In the genomic region with DNA sequence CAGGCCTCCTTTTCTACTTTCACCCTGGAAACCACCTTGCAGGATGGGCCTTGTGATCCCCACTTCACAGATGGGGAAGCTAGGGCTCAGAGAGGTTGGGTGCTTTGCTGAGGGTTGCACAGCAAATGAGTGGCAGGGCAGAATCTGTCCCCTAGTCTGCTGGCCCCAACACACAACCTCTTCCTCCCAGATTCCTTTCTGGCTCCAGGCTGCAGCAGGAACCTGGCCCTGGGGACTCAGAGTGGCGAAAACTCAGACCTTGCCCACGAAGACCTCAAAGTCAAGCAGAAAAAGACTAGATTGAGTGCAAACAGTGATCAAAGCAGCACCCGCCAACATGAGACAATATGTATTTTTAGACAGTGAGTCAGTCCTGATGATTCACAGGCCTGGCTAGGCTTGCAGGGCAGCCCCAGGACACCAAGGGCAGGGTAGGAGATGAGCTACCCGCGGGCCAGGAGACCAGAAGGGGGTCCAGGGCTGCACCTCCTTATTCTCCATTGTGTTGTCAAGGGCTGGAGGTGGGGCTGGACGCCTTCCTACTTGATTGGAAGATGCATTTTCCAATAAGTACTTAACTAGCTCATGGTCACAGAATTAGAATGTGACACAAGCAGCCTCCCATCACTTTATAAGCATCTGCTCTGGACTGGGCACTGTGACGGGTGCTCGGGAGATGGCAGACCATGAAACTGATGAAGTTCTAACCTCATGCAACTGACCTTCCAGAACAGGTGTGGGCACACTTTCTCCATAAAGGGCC, we compare ENCODE assay signal across 1 cellular context.
TF ChIP-seq lines count a peak whose summit lies in the region.

No MANE protein-coding gene starts in this region.

TF ChIP-seq in HepG2, 621 proteins besides CTCF, POLR2A, EP300 and RAD21 (continued from another document and continues in another):
- TF ChIP-seq, protein P1, sequence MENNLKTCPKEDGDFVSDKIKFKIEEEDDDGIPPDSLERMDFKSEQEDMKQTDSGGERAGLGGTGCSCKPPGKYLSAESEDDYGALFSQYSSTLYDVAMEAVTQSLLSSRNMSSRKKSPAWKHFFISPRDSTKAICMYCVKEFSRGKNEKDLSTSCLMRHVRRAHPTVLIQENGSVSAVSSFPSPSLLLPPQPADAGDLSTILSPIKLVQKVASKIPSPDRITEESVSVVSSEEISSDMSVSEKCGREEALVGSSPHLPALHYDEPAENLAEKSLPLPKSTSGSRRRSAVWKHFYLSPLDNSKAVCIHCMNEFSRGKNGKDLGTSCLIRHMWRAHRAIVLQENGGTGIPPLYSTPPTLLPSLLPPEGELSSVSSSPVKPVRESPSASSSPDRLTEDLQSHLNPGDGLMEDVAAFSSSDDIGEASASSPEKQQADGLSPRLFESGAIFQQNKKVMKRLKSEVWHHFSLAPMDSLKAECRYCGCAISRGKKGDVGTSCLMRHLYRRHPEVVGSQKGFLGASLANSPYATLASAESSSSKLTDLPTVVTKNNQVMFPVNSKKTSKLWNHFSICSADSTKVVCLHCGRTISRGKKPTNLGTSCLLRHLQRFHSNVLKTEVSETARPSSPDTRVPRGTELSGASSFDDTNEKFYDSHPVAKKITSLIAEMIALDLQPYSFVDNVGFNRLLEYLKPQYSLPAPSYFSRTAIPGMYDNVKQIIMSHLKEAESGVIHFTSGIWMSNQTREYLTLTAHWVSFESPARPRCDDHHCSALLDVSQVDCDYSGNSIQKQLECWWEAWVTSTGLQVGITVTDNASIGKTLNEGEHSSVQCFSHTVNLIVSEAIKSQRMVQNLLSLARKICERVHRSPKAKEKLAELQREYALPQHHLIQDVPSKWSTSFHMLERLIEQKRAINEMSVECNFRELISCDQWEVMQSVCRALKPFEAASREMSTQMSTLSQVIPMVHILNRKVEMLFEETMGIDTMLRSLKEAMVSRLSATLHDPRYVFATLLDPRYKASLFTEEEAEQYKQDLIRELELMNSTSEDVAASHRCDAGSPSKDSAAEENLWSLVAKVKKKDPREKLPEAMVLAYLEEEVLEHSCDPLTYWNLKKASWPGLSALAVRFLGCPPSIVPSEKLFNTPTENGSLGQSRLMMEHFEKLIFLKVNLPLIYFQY (CRISPR knock-in tag; IDR thresholded peaks at IDR 0.05; ENCODE audit: borderline replicate concordance) = no peak
- peak; percentile 92 for TF ChIP-seq JUN (CRISPR knock-in tag; IDR thresholded peaks at IDR 0.05)
- TF ChIP-seq STAG1 (CRISPR knock-in tag; IDR thresholded peaks at IDR 0.05) = no peak
- TF ChIP-seq ZNF292 (CRISPR knock-in tag; IDR thresholded peaks at IDR 0.05; ENCODE audit: borderline replicate concordance, low read depth) = peak; percentile 30; the same call in 1 of the 2 replicates
- TF ChIP-seq ZNF782 (CRISPR knock-in tag; IDR thresholded peaks at IDR 0.05; ENCODE audit: borderline replicate concordance) = no peak
- no peak for TF ChIP-seq ZMAT3 (CRISPR knock-in tag; conservative IDR thresholded peaks at IDR 0.05)
- no peak for TF ChIP-seq NRL (CRISPR knock-in tag; IDR thresholded peaks at IDR 0.05; ENCODE audit: borderline replicate concordance)
- TF ChIP-seq, protein P2, sequence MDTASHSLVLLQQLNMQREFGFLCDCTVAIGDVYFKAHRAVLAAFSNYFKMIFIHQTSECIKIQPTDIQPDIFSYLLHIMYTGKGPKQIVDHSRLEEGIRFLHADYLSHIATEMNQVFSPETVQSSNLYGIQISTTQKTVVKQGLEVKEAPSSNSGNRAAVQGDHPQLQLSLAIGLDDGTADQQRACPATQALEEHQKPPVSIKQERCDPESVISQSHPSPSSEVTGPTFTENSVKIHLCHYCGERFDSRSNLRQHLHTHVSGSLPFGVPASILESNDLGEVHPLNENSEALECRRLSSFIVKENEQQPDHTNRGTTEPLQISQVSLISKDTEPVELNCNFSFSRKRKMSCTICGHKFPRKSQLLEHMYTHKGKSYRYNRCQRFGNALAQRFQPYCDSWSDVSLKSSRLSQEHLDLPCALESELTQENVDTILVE (CRISPR knock-in tag; IDR thresholded peaks at IDR 0.05) = no peak
- TF ChIP-seq BCL6 (CRISPR knock-in tag; IDR thresholded peaks at IDR 0.05) = peak; percentile 28; the same call in 1 of the 2 replicates
- no peak for TF ChIP-seq KDM4B (CRISPR knock-in tag; IDR thresholded peaks at IDR 0.05)
- TF ChIP-seq PHB2 (IDR thresholded peaks at IDR 0.05; ENCODE audit: partially characterized antibody) = no peak
- TF ChIP-seq ZNF333 (CRISPR knock-in tag; IDR thresholded peaks at IDR 0.05; ENCODE audit: borderline replicate concordance) = no peak
- no peak for TF ChIP-seq TAF15 (IDR thresholded peaks at IDR 0.05; ENCODE audit: low read depth, low read length, poor library complexity, severe bottlenecking)
- TF ChIP-seq, protein P3, sequence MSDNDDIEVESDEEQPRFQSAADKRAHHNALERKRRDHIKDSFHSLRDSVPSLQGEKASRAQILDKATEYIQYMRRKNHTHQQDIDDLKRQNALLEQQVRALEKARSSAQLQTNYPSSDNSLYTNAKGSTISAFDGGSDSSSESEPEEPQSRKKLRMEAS (IDR thresholded peaks at IDR 0.05) = no peak
- TF ChIP-seq ZNF614 (CRISPR knock-in tag; IDR thresholded peaks at IDR 0.05; ENCODE audit: borderline replicate concordance) = 0 out of 2 replicates have a peak, but pooled peaks have one; percentile 21
- TF ChIP-seq FOSL2 (CRISPR knock-in tag; IDR thresholded peaks at IDR 0.05) = peak; percentile 95
- no peak for TF ChIP-seq ZBTB7A (CRISPR knock-in tag; IDR thresholded peaks at IDR 0.05)
- TF ChIP-seq ZNF431 (CRISPR knock-in tag; IDR thresholded peaks at IDR 0.05; ENCODE audit: borderline replicate concordance, low read depth) = 0 out of 2 replicates have a peak, but pooled peaks have one; percentile 27
- no peak for TF ChIP-seq LCORL (IDR thresholded peaks at IDR 0.05)
- 0 out of 2 replicates have a peak, but pooled peaks have one; percentile 37 for TF ChIP-seq LCORL (CRISPR knock-in tag; IDR thresholded peaks at IDR 0.05)
- TF ChIP-seq ZNF230 (CRISPR knock-in tag; IDR thresholded peaks at IDR 0.05) = no peak
- TF ChIP-seq NR1H2 (CRISPR knock-in tag; IDR thresholded peaks at IDR 0.05; ENCODE audit: borderline replicate concordance, low read depth) = no peak
- TF ChIP-seq ZNF20 (CRISPR knock-in tag; IDR thresholded peaks at IDR 0.05) = no peak
- no peak for TF ChIP-seq MYC (CRISPR knock-in tag; IDR thresholded peaks at IDR 0.05; ENCODE audit: borderline replicate concordance)
- TF ChIP-seq, protein P4, sequence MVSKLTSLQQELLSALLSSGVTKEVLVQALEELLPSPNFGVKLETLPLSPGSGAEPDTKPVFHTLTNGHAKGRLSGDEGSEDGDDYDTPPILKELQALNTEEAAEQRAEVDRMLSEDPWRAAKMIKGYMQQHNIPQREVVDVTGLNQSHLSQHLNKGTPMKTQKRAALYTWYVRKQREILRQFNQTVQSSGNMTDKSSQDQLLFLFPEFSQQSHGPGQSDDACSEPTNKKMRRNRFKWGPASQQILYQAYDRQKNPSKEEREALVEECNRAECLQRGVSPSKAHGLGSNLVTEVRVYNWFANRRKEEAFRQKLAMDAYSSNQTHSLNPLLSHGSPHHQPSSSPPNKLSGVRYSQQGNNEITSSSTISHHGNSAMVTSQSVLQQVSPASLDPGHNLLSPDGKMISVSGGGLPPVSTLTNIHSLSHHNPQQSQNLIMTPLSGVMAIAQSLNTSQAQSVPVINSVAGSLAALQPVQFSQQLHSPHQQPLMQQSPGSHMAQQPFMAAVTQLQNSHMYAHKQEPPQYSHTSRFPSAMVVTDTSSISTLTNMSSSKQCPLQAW (CRISPR knock-in tag; IDR thresholded peaks at IDR 0.05) = no peak
- TF ChIP-seq RELA (CRISPR knock-in tag; IDR thresholded peaks at IDR 0.05) = no peak
- TF ChIP-seq MBNL3 (CRISPR knock-in tag; conservative IDR thresholded peaks at IDR 0.05) = no peak
- TF ChIP-seq, protein P5, sequence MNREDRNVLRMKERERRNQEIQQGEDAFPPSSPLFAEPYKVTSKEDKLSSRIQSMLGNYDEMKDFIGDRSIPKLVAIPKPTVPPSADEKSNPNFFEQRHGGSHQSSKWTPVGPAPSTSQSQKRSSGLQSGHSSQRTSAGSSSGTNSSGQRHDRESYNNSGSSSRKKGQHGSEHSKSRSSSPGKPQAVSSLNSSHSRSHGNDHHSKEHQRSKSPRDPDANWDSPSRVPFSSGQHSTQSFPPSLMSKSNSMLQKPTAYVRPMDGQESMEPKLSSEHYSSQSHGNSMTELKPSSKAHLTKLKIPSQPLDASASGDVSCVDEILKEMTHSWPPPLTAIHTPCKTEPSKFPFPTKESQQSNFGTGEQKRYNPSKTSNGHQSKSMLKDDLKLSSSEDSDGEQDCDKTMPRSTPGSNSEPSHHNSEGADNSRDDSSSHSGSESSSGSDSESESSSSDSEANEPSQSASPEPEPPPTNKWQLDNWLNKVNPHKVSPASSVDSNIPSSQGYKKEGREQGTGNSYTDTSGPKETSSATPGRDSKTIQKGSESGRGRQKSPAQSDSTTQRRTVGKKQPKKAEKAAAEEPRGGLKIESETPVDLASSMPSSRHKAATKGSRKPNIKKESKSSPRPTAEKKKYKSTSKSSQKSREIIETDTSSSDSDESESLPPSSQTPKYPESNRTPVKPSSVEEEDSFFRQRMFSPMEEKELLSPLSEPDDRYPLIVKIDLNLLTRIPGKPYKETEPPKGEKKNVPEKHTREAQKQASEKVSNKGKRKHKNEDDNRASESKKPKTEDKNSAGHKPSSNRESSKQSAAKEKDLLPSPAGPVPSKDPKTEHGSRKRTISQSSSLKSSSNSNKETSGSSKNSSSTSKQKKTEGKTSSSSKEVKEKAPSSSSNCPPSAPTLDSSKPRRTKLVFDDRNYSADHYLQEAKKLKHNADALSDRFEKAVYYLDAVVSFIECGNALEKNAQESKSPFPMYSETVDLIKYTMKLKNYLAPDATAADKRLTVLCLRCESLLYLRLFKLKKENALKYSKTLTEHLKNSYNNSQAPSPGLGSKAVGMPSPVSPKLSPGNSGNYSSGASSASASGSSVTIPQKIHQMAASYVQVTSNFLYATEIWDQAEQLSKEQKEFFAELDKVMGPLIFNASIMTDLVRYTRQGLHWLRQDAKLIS (CRISPR knock-in tag; IDR thresholded peaks at IDR 0.05) = no peak
- TF ChIP-seq, protein P6, sequence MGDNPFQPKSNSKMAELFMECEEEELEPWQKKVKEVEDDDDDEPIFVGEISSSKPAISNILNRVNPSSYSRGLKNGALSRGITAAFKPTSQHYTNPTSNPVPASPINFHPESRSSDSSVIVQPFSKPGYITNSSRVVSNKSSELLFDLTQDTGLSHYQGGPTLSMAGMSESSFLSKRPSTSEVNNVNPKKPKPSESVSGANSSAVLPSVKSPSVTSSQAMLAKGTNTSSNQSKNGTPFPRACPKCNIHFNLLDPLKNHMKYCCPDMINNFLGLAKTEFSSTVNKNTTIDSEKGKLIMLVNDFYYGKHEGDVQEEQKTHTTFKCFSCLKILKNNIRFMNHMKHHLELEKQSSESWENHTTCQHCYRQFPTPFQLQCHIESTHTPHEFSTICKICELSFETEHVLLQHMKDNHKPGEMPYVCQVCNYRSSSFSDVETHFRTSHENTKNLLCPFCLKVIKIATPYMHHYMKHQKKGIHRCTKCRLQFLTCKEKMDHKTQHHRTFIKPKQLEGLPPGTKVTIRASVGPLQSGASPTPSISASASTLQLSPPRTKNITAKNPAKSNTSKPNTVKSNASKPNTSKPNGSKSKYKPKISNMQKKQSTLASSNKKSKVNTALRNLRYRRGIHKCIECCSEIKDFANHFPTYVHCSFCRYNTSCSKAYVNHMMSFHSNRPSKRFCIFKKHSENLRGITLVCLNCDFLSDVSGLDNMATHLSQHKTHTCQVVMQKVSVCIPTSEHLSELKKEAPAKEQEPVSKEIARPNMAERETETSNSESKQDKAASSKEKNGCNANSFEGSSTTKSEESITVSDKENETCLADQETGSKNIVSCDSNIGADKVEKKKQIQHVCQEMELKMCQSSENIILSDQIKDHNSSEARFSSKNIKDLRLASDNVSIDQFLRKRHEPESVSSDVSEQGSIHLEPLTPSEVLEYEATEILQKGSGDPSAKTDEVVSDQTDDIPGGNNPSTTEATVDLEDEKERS (CRISPR knock-in tag; IDR thresholded peaks at IDR 0.05) = no peak
- TF ChIP-seq ZFX (CRISPR knock-in tag; IDR thresholded peaks at IDR 0.05; ENCODE audit: low read depth) = 0 out of 2 replicates have a peak, but pooled peaks have one; percentile 26
- no peak for TF ChIP-seq FOXA1 (IDR thresholded peaks at IDR 0.05)
- peak; percentile 50; the same call in 1 of the 2 replicates for TF ChIP-seq FOXA1 (CRISPR knock-in tag; IDR thresholded peaks at IDR 0.05)
- TF ChIP-seq ZNF616 (CRISPR knock-in tag; IDR thresholded peaks at IDR 0.05; ENCODE audit: low read depth) = no peak
- no peak for TF ChIP-seq NFE2L2 (IDR thresholded peaks at IDR 0.05; ENCODE audit: low read length)
- TF ChIP-seq, protein P7, sequence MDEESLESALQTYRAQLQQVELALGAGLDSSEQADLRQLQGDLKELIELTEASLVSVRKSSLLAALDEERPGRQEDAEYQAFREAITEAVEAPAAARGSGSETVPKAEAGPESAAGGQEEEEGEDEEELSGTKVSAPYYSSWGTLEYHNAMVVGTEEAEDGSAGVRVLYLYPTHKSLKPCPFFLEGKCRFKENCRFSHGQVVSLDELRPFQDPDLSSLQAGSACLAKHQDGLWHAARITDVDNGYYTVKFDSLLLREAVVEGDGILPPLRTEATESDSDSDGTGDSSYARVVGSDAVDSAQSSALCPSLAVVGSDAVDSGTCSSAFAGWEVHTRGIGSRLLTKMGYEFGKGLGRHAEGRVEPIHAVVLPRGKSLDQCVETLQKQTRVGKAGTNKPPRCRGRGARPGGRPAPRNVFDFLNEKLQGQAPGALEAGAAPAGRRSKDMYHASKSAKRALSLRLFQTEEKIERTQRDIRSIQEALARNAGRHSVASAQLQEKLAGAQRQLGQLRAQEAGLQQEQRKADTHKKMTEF (CRISPR knock-in tag; IDR thresholded peaks at IDR 0.05) = peak; percentile 52; the same call in 1 of the 2 replicates
- TF ChIP-seq, protein P8, sequence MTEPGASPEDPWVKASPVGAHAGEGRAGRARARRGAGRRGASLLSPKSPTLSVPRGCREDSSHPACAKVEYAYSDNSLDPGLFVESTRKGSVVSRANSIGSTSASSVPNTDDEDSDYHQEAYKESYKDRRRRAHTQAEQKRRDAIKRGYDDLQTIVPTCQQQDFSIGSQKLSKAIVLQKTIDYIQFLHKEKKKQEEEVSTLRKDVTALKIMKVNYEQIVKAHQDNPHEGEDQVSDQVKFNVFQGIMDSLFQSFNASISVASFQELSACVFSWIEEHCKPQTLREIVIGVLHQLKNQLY (CRISPR knock-in tag; IDR thresholded peaks at IDR 0.05) = no peak
- 0 out of 2 replicates have a peak, but pooled peaks have one; percentile 34 for TF ChIP-seq ZNF670 (CRISPR knock-in tag; IDR thresholded peaks at IDR 0.05; ENCODE audit: borderline replicate concordance)
- no peak for TF ChIP-seq SAFB2 (CRISPR knock-in tag; IDR thresholded peaks at IDR 0.05; ENCODE audit: borderline replicate concordance, low read depth)
- TF ChIP-seq RXRB (CRISPR knock-in tag; IDR thresholded peaks at IDR 0.05; ENCODE audit: borderline replicate concordance) = peak; percentile 32; the same call in 1 of the 2 replicates
